ENCODE assay signal across 19 cellular contexts in genomic region chr21:16125274-16125673, GRCh38.
DNase-seq lines count a peak whose midpoint lies in the region; ATAC-seq and TF ChIP-seq lines count a peak whose summit lies in the region.
"Had no signal": no experiment of that assay in that cellular context is flagged by ENCODE, and none has a peak within 500 bp of the region (broad histone marks: within the 10 kb centered on the region; RNA-seq: fewer than 3 reads in every experiment).

No MANE protein-coding gene starts in this region.

- H3K4me1 ChIP-seq in skeletal muscle tissue (ENCODE audit: control insufficient read depth in 3 of 3, insufficient read depth in 3 of 3, low read length in 3 of 3), result peaks cover 0 to 2% (median 0%) of the 10 kb centered on the region in 3 donors
- H3K4me1 ChIP-seq: BLaER1 treated with 17β-estradiol and CSF1 and Interleukin-3, amounts not matched to agents 10 nM and 100 nM; heart left ventricle; transverse colon had no signal

- H3K9me3 ChIP-seq in SK-N-MC (ENCODE audit: low read depth, low read length), result peaks cover 2% of the 10 kb centered on the region; the same call in 1 of the 2 replicates
- H3K9me3 ChIP-seq in skeletal muscle tissue (ENCODE audit: control insufficient read depth in 3 of 3, low read length in 3 of 3), result no peaks in the 10 kb centered on the region
- H3K9me3 ChIP-seq: neutrophil, transverse colon had no signal

- H3K36me3 ChIP-seq in SK-N-MC (ENCODE audit: insufficient read depth, low read length) (no peaks in the 10 kb centered on the region), skeletal muscle tissue (ENCODE audit: control insufficient read depth in 3 of 3, insufficient read depth in 3 of 3, low read length in 3 of 3) (no peaks in the 10 kb centered on the region)
- H3K36me3 ChIP-seq: BLaER1 treated with 17β-estradiol and CSF1 and Interleukin-3, amounts not matched to agents 10 nM and 100 nM; heart left ventricle; neutrophil; transverse colon had no signal

- peak overlapping the region; percentile 95 for H3K27ac ChIP-seq in SK-N-MC
- H3K27ac ChIP-seq in skeletal muscle tissue (ENCODE audit: low read depth, low read length), result peak overlapping the region; percentile 26
- H3K27ac ChIP-seq: BLaER1 treated with 17β-estradiol and CSF1 and Interleukin-3, amounts not matched to agents 10 nM and 100 nM; neutrophil; transverse colon had no signal

- H3K4me3 ChIP-seq in SK-N-MC (peak overlapping the region; percentile 71), fibroblast of the aortic adventitia (ENCODE audit: low read depth, low read length) (no peak overlapping the region), skeletal muscle tissue (ENCODE audit: low read length in 3 of 3) (no peak overlapping the region)
- H3K4me3 ChIP-seq: BLaER1 treated with 17β-estradiol and CSF1 and Interleukin-3, amounts not matched to agents 10 nM and 100 nM; dorsolateral prefrontal cortex; transverse colon had no signal

- no peak for ATAC-seq in GM19324 (IDR thresholded peaks at IDR 0.05; ENCODE audit: low FRiP score, unreplicated experiment)
- no peak for ATAC-seq in HG03460 (IDR thresholded peaks at IDR 0.05; ENCODE audit: unreplicated experiment)
- ATAC-seq: activated T-helper 17 cell treated with anti-CD3 and anti-CD28 coated beads, Interleukin-2, amount 50 U/mL, for 72 hours; heart left ventricle had no signal

- DNase-seq in ELR (ENCODE audit: low read depth) (peak; percentile 6), SK-N-MC (ENCODE audit: low read depth, low spot score) (peak; percentile 59), fibroblast of the aortic adventitia (ENCODE audit: low read depth) (peak; percentile 57), SKM-1 (lab: John Stamatoyannopoulos, UW; ENCODE audit: unreplicated experiment) (no peak)
- no peak for DNase-seq in effector CD4-positive, alpha-beta T cell
- DNase-seq: activated CD4-positive, alpha-beta T cell treated with anti-CD3 and anti-CD28 coated beads for 1 hour; activated naive CD8-positive, alpha-beta T cell treated with anti-CD3 and anti-CD28 coated beads, Interleukin-2, amount 10 ng/mL, durations not matched to agents 7 days and 5 days; dorsolateral prefrontal cortex; GDM1; heart left ventricle; NCI-H1436 treated with DMSO at 0.1 percent for 48 hours; stimulated activated naive CD4-positive, alpha-beta T cell treated with Interleukin-2 at 50 U/mL for 16 hours; transverse colon had no signal

- TF ChIP-seq CTCF in fibroblast of the aortic adventitia (IDR thresholded peaks at IDR 0.05; ENCODE audit: insufficient read depth, low read length), result no peak

- no peaks in the 10 kb centered on the region for H3K27me3 ChIP-seq in skeletal muscle tissue (ENCODE audit: control insufficient read depth in 3 of 3, insufficient read depth in 3 of 3, low read length in 3 of 3)
- H3K27me3 ChIP-seq: BLaER1 treated with 17β-estradiol and CSF1 and Interleukin-3, amounts not matched to agents 10 nM and 100 nM; dorsolateral prefrontal cortex; heart left ventricle; neutrophil; transverse colon had no signal

- H3K9ac ChIP-seq in SK-N-MC (ENCODE audit: insufficient read length) (peak overlapping the region; percentile 82), skeletal muscle tissue (ENCODE audit: low read depth in 1 of 3, low read length in 3 of 3) (no peak overlapping the region)
- H3K9ac ChIP-seq: BLaER1 treated with 17β-estradiol and CSF1 and Interleukin-3, amounts not matched to agents 10 nM and 100 nM had no signal

Comparison
In these comparisons a context has a peak if more than half of its experiments do, and no peak if none do; other contexts are left out.
1. DNase-seq: peak in ELR (single experiment), SK-N-MC (single experiment) and fibroblast of the aortic adventitia (single experiment); none in effector CD4-positive, alpha-beta T cell (single experiment) and SKM-1 (single experiment).